In genomic region chr3:48268381-48268935, GRCh38 we compare ENCODE assay signal across 9 cellular contexts. TPM values are rescaled to one million over a fixed set of nuclear protein-coding genes. Genes with fewer than 3 reads are reported as not detected.
A peak's percentile ranks its signal among the peaks of the same experiment; 100 is the strongest.
DNase-seq lines count a peak whose midpoint lies in the region; ATAC-seq and TF ChIP-seq lines count a peak whose summit lies in the region.
"Had no signal": no experiment of that assay in that cellular context is flagged by ENCODE, and none has a peak within 500 bp of the region (broad histone marks: within the 10 kb centered on the region; RNA-seq: fewer than 3 reads in every experiment).

No MANE protein-coding gene starts in this region.

- peaks cover 49% of the 10 kb centered on the region for H3F3A ChIP-seq in GM23338 (replicated peaks; ENCODE audit: low read depth)

- ATAC-seq in left lung (peak; percentile 83), GM19328 (IDR thresholded peaks at IDR 0.05; ENCODE audit: unreplicated experiment) (no peak), GM18502 (IDR thresholded peaks at IDR 0.05; ENCODE audit: poor library complexity, unreplicated experiment) (no peak), GM23338 (no peak)

- peaks cover 95% of the 10 kb centered on the region for H3K36me3 Mint-ChIP-seq in GM23338 (ENCODE audit: low read depth)

- DNase-seq in NCI-H345 (lab: John Stamatoyannopoulos, UW) (peak; percentile 81), activated T-cell treated with anti-CD3 and anti-CD28 coated beads for 4 hours (peak; percentile 81), left lung (peak in 1 of 2 donors; percentile 48), GM23338 (ENCODE audit: low spot score) (no peak)
- peak; percentile 23 to 51 for DNase-seq in stimulated activated CD8-positive, alpha-beta memory T cell treated with anti-CD3 and anti-CD28 coated beads, Interleukin-2, amount 100 ng/mL, for 1 hour (ENCODE audit: low read depth in 2 of 2)
- DNase-seq: heart right ventricle had no signal

- intact Hi-C loops in left lung (cut with DNase I), result no loop called here

- peaks cover 37% of the 10 kb centered on the region for H3K9me3 Mint-ChIP-seq in GM23338

- H3K4me3 Mint-ChIP-seq in GM23338, result no peak overlapping the region; the same call in 2 of the 3 replicates

- TF ChIP-seq CTCF in left lung (IDR thresholded peaks at IDR 0.05) (no peak), GM23338 (conservative IDR thresholded peaks at IDR 0.05; ENCODE audit: low read depth in 2 of 2) (no peak)

- 0 out of 2 replicates have a peak, but pooled peaks cover 4% of the 10 kb centered on the region for H3K9me2 ChIP-seq in GM23338 (ENCODE audit: insufficient read depth)

- peaks cover 17% of the 10 kb centered on the region for H3K79me2 ChIP-seq in GM23338 (replicated peaks; ENCODE audit: insufficient read depth)

- H3K27ac ChIP-seq in left lung, result peak overlapping the region in 1 of 2 donors; percentile 37
- no peak overlapping the region for H3K27ac ChIP-seq in GM23338 (ENCODE audit: low read depth)

- H3K27me3 ChIP-seq in left lung (no peaks in the 10 kb centered on the region), GM23338 (ENCODE audit: insufficient read depth) (no peaks in the 10 kb centered on the region)
- H3K27me3 ChIP-seq: heart right ventricle had no signal

- no peak overlapping the region for H3K4me2 ChIP-seq in GM23338

- H3K9me3 ChIP-seq in left lung, result no peaks in the 10 kb centered on the region
- H3K9me3 ChIP-seq: heart right ventricle had no signal

- H3K36me3 ChIP-seq in left lung, result peaks cover 0 to 54% of the 10 kb centered on the region in 2 donors
- H3K36me3 ChIP-seq in GM23338 (ENCODE audit: insufficient read depth), result peaks cover 74% of the 10 kb centered on the region

- peaks cover 34% of the 10 kb centered on the region for H4K20me1 ChIP-seq in GM23338 (replicated peaks; ENCODE audit: insufficient read depth)

- H3K4me3 ChIP-seq in left lung (no peak overlapping the region), GM23338 (no peak overlapping the region)
- H3K4me3 ChIP-seq: heart right ventricle had no signal

- no peak overlapping the region for H2AFZ ChIP-seq in GM23338

- H3K27ac Mint-ChIP-seq in GM23338, result no peak overlapping the region

- H3K4me1 ChIP-seq in left lung, result peaks cover 0 to 6% of the 10 kb centered on the region in 2 donors
- no peaks in the 10 kb centered on the region for H3K4me1 ChIP-seq in GM23338 (ENCODE audit: insufficient read depth)

- no peaks in the 10 kb centered on the region; the same call in 2 of the 3 replicates for H3K4me1 Mint-ChIP-seq in GM23338

- peaks cover 17% of the 10 kb centered on the region for H3K27me3 Mint-ChIP-seq in GM23338 (ENCODE audit: insufficient read depth, low read depth, poor library complexity)

TF ChIP-seq in GM23338, 12 proteins besides CTCF, POLR2A, EP300 and RAD21:
- no peak for TF ChIP-seq ETS1 (IDR thresholded peaks at IDR 0.05)
- TF ChIP-seq EZH2 (IDR thresholded peaks at IDR 0.05; ENCODE audit: low read depth, unreplicated experiment), result no peak
- no peak for TF ChIP-seq STAT1 (IDR thresholded peaks at IDR 0.05; ENCODE audit: unreplicated experiment)
- no peak for TF ChIP-seq ZNF462 (CRISPR knock-in tag; IDR thresholded peaks at IDR 0.05)
- no peak; the same call in 1 of the 2 replicates for TF ChIP-seq POLR2AphosphoS5 (IDR thresholded peaks at IDR 0.05; ENCODE audit: low read depth)
- TF ChIP-seq JUNB (IDR thresholded peaks at IDR 0.05; ENCODE audit: unreplicated experiment), result no peak

RNA-seq across cellular contexts. Expression of gene ZNF589, which starts 27.6 kb away (rescaled TPM):
- total RNA-seq in left lung, result 10 to 100 TPM in 1 of 2 donors, 1 to 10 TPM in 1; 9.0 to 17.5 TPM
- total RNA-seq in GM23338 (2014; rRNA removed; shearing (Covaris generic)), result 106 and 115 TPM in 2 replicates
- 32.1 and 36.3 TPM in 2 replicates for polyA plus RNA-seq in GM23338 (2016; fragmentation: Nextera tagmentation; extraction: Ambion mirVana)

RNA-seq across cellular contexts. Expression of gene NME6, which starts 32.7 kb away (rescaled TPM):
- total RNA-seq in left lung, result 10 to 100 TPM; 26.5 to 29.0 TPM
- 12.4 and 16.4 TPM in 2 replicates for total RNA-seq in GM23338 (2014; rRNA removed; shearing (Covaris generic))
- polyA plus RNA-seq in GM23338 (2016; fragmentation: Nextera tagmentation; extraction: Ambion mirVana), result 11.2 and 11.7 TPM in 2 replicates

RNA-seq across cellular contexts. Expression of gene CAMP, which starts 45.2 kb away (rescaled TPM):
- 1 to 10 TPM in 1 of 2 donors, under 1 TPM in 1; 0.93 to 1.4 TPM for total RNA-seq in left lung
- not detected in 2 replicates for total RNA-seq in GM23338 (2014; rRNA removed; shearing (Covaris generic))
- not detected in 2 replicates for polyA plus RNA-seq in GM23338 (2016; fragmentation: Nextera tagmentation; extraction: Ambion mirVana)
- total RNA-seq: HT1080 had no signal
